In genomic region chr12:44521702-44522101, GRCh38 we compare ENCODE assay signal across 36 cellular contexts.
DNase-seq lines count a peak whose midpoint lies in the region; ATAC-seq, FAIRE-seq and TF ChIP-seq lines count a peak whose summit lies in the region.
"Had no signal": no experiment of that assay in that cellular context is flagged by ENCODE, and none has a peak within 500 bp of the region (broad histone marks: within the 10 kb centered on the region; RNA-seq: fewer than 3 reads in every experiment).

No MANE protein-coding gene starts in this region.

- H3K27ac Mint-ChIP-seq in WTC11 = peak overlapping the region; percentile 21; the same call in 1 of the 2 replicates
- H3K27ac Mint-ChIP-seq: B cell; CD14-positive monocyte; CD4-positive, alpha-beta memory T cell; CD4-positive, alpha-beta T cell; CD4-positive, CD25-positive, alpha-beta regulatory T cell; CD8-positive, alpha-beta memory T cell; CD8-positive, alpha-beta T cell had no signal

- no peak for TF ChIP-seq EP300 in H1 (IDR thresholded peaks at IDR 0.05; ENCODE audit: borderline replicate concordance in 1 of 2, low read depth in 2 of 2, low read length in 2 of 2)

- H4K20me1 ChIP-seq in OCI-LY1 (ENCODE audit: insufficient read depth, low read length) (no peaks in the 10 kb centered on the region), H1 (replicated peaks in 1 of 2; ENCODE audit: control insufficient read depth in 1 of 2, insufficient read depth in 2 of 2, low read length in 2 of 2) (no peaks in the 10 kb centered on the region)
- H4K20me1 ChIP-seq: BLaER1; BLaER1 treated with 17β-estradiol and CSF1 and Interleukin-3, amounts not matched to agents 10 nM and 100 nM had no signal

- H2BK5ac ChIP-seq in H1 (ENCODE audit: low read depth, low read length) = no peak overlapping the region

- H3K4me1 ChIP-seq in cardiac muscle cell (ENCODE audit: low read depth) (peaks cover 14% of the 10 kb centered on the region), OCI-LY1 (ENCODE audit: insufficient read depth, low read length, severe bottlenecking) (peaks cover 27% of the 10 kb centered on the region), H1 (replicated peaks in 1 of 4; ENCODE audit: control insufficient read depth in 3 of 4, insufficient read depth in 4 of 4, low read length in 3 of 4) (peaks cover 0 to 8% (median 3%) of the 10 kb centered on the region in 4 experiments; a peak in 4 of 7 replicates)
- H3K4me1 ChIP-seq: A549; BE2C; BLaER1; BLaER1 treated with 17β-estradiol and CSF1 and Interleukin-3, amounts not matched to agents 10 nM and 100 nM had no signal

- TF ChIP-seq RAD21 in H1 (IDR thresholded peaks at IDR 0.05 in 1 of 2, conservative IDR thresholded peaks at IDR 0.05 in 1 of 2; ENCODE audit: low read depth in 2 of 2, low read length in 2 of 2) = no peak

- H3K23ac ChIP-seq in H1 (ENCODE audit: insufficient read length) = no peak overlapping the region

- 86% methylated on average over 3 of the region's 3 CpGs; no CpG with 5 or more reads in 1 of the 2 experiments for WGBS in H1 (ENCODE audit: extremely low coverage in 1 of 2, insufficient coverage in 1 of 2, insufficient read length in 1 of 2, insufficient replicate concordance in 2 of 2, low coverage in 1 of 2, low lambda C conversion rate in 2 of 2, missing lambda C conversion rate in 1 of 2), 2 experiments

- H3K79me2 ChIP-seq in OCI-LY1 (ENCODE audit: insufficient read depth, low read length) (no peaks in the 10 kb centered on the region), H1 (ENCODE audit: control insufficient read depth in 1 of 2, insufficient read depth in 2 of 2, low read length in 2 of 2) (no peaks in the 10 kb centered on the region)

- POLR2A ChIA-PET in WTC11 (lab: Charles Lee) (no interaction called here), H1 (lab: Charles Lee; ENCODE audit: partially characterized antibody) (no interaction called here)

- no peak for TF ChIP-seq CTCF in cardiac muscle cell (IDR thresholded peaks at IDR 0.05; ENCODE audit: low read depth, low read length)
- TF ChIP-seq CTCF in OCI-LY1 (IDR thresholded peaks at IDR 0.05; ENCODE audit: low read length) = no peak
- no peak for TF ChIP-seq CTCF in WTC11 (IDR thresholded peaks at IDR 0.05)
- TF ChIP-seq CTCF in H1 (IDR thresholded peaks at IDR 0.05; ENCODE audit: control extremely low read depth in 1 of 3, insufficient read depth in 1 of 3, low read depth in 1 of 3, low read length in 3 of 3) = no peak

- no peak for ATAC-seq in Right ventricle myocardium superior (ENCODE audit: poor library complexity)
- no peak for ATAC-seq in WTC11
- ATAC-seq: A549; CD8-positive, alpha-beta T cell had no signal

- no peaks in the 10 kb centered on the region for H3K9me2 ChIP-seq in OCI-LY1 (ENCODE audit: low read depth, low read length)

- H4K5ac ChIP-seq in H1 (ENCODE audit: insufficient read length, low read depth, low read length) = no peak overlapping the region

- H3K27ac ChIP-seq in cardiac muscle cell = peak overlapping the region; percentile 46
- peak overlapping the region; percentile 92 for H3K27ac ChIP-seq in OCI-LY1 (ENCODE audit: low read depth, low read length, poor library complexity, severe bottlenecking)
- H3K27ac ChIP-seq in H1 (ENCODE audit: low read depth, low read length) = no peak overlapping the region
- H3K27ac ChIP-seq: 22Rv1; A549; BLaER1; BLaER1 treated with 17β-estradiol and CSF1 and Interleukin-3, amounts not matched to agents 10 nM and 100 nM; C4-2B had no signal

- no peak overlapping the region for H2BK120ac ChIP-seq in H1 (replicated peaks; ENCODE audit: low read depth, low read length)

- H3K9ac ChIP-seq in OCI-LY1 (ENCODE audit: low read length) = no peak overlapping the region; the same call in 1 of the 2 replicates
- no peak overlapping the region for H3K9ac ChIP-seq in H1 (replicated peaks in 1 of 4; ENCODE audit: extremely low read depth in 1 of 4, low read depth in 3 of 4, low read length in 3 of 4)
- H3K9ac ChIP-seq: BLaER1; BLaER1 treated with 17β-estradiol and CSF1 and Interleukin-3, amounts not matched to agents 10 nM and 100 nM had no signal

- peaks cover 32% of the 10 kb centered on the region for H3K4me1 Mint-ChIP-seq in WTC11
- H3K4me1 Mint-ChIP-seq: B cell; CD14-positive monocyte; CD4-positive, alpha-beta memory T cell; CD4-positive, CD25-positive, alpha-beta regulatory T cell; CD8-positive, alpha-beta memory T cell had no signal

- CTCF ChIA-PET in WTC11 (lab: Charles Lee) = interaction anchor here (0.7 to 1.2 kb wide), 2 partner anchors 204 to 409 kb away, joined by 3 read pairs; no protein-coding TSS in a partner anchor
- CTCF ChIA-PET in H1 (lab: Charles Lee; ENCODE audit: partially characterized antibody) = no interaction called here

- H4K91ac ChIP-seq in H1 (replicated peaks; ENCODE audit: insufficient read length, low read length) = no peak overlapping the region

- intact Hi-C loops in Right ventricle myocardium superior (cut with DNase I) = no loop called here

- no peaks in the 10 kb centered on the region for H3K9me3 Mint-ChIP-seq in WTC11
- H3K9me3 Mint-ChIP-seq: CD4-positive, alpha-beta memory T cell; CD4-positive, alpha-beta T cell; CD8-positive, alpha-beta T cell had no signal

- DNase-seq in cardiac muscle cell (ENCODE audit: low read depth in 1 of 2, low spot score in 1 of 2) (no peak), Right ventricle myocardium superior (no peak), WTC11 (ENCODE audit: low spot score) (no peak), H1 (ENCODE audit: low read depth in 1 of 2, low spot score in 2 of 2) (no peak), pons (ENCODE audit: low spot score) (no peak), NCI-H2227 (lab: John Stamatoyannopoulos, UW; ENCODE audit: unreplicated experiment) (no peak)
- DNase-seq in stimulated activated naive CD4-positive, alpha-beta T cell treated with Interleukin-2 at 50 U/mL for 16 hours (lab: John Stamatoyannopoulos, UW) = no peak
- DNase-seq: 8988T; ACHN; AML-193; BE2C; C1 segment of cervical spinal cord; Caco-2; Calu3; CD4-positive, alpha-beta memory T cell; CD4-positive, alpha-beta T cell; CD4-positive, CD25-positive, alpha-beta regulatory T cell; CD8-positive, alpha-beta memory T cell; CD8-positive, alpha-beta T cell; COR-L47; DMS 273 treated with DMSO at 0.1 percent for 48 hours; DMS153; DMS53; DMS79; DMS79 treated with DMSO at 0.1 percent for 48 hours; DND-41; EL had no signal

- no peak overlapping the region for H3K4me3 Mint-ChIP-seq in WTC11
- H3K4me3 Mint-ChIP-seq: B cell; CD14-positive monocyte; CD4-positive, alpha-beta memory T cell; CD4-positive, alpha-beta T cell; CD4-positive, CD25-positive, alpha-beta regulatory T cell; CD8-positive, alpha-beta memory T cell; CD8-positive, alpha-beta T cell had no signal

- no peaks in the 10 kb centered on the region for H3K27me3 ChIP-seq in cardiac muscle cell
- H3K27me3 ChIP-seq in OCI-LY1 (ENCODE audit: insufficient read depth, low read length) = no peaks in the 10 kb centered on the region
- no peaks in the 10 kb centered on the region for H3K27me3 ChIP-seq in H1 (replicated peaks in 1 of 4; ENCODE audit: control insufficient read depth in 3 of 4, extremely low read depth in 1 of 4, insufficient read depth in 3 of 4, low read length in 3 of 4)
- H3K27me3 ChIP-seq: BE2C; BLaER1; BLaER1 treated with 17β-estradiol and CSF1 and Interleukin-3, amounts not matched to agents 10 nM and 100 nM had no signal

- H3K36me3 Mint-ChIP-seq in WTC11 = no peaks in the 10 kb centered on the region
- H3K36me3 Mint-ChIP-seq: CD14-positive monocyte; CD4-positive, CD25-positive, alpha-beta regulatory T cell had no signal

- H3K27me3 Mint-ChIP-seq in WTC11 (ENCODE audit: low read depth) = no peaks in the 10 kb centered on the region
- H3K27me3 Mint-ChIP-seq: B cell; CD4-positive, alpha-beta memory T cell; CD4-positive, alpha-beta T cell; CD4-positive, CD25-positive, alpha-beta regulatory T cell; CD8-positive, alpha-beta memory T cell had no signal

- H3K9me3 ChIP-seq in cardiac muscle cell (ENCODE audit: low read depth) (no peaks in the 10 kb centered on the region), OCI-LY1 (ENCODE audit: low read length) (no peaks in the 10 kb centered on the region), H1 (ENCODE audit: insufficient read depth in 2 of 2, low read depth in 1 of 2, low read length in 1 of 2) (no peaks in the 10 kb centered on the region)
- H3K9me3 ChIP-seq: A549; BE2C; BLaER1; BLaER1 treated with 17β-estradiol and CSF1 and Interleukin-3, amounts not matched to agents 10 nM and 100 nM; Caco-2 had no signal

- no peak overlapping the region for H3K4ac ChIP-seq in H1 (replicated peaks; ENCODE audit: insufficient read length, low read depth, low read length)

- H3K36me3 ChIP-seq in cardiac muscle cell (no peaks in the 10 kb centered on the region), OCI-LY1 (ENCODE audit: insufficient read depth, low read length) (peaks cover 17% of the 10 kb centered on the region; the same call in 1 of the 2 replicates), H1 (ENCODE audit: control insufficient read depth in 2 of 4, insufficient read depth in 4 of 4, low read length in 3 of 4) (no peaks in the 10 kb centered on the region; a peak in 1 of 8 replicates)
- H3K36me3 ChIP-seq: BE2C; BLaER1; BLaER1 treated with 17β-estradiol and CSF1 and Interleukin-3, amounts not matched to agents 10 nM and 100 nM had no signal

- H2AFZ ChIP-seq in OCI-LY1 (ENCODE audit: low read length) (no peak overlapping the region), H1 (ENCODE audit: low read length) (no peak overlapping the region)

- H3K79me1 ChIP-seq in H1 (ENCODE audit: low read depth, low read length) = no peaks in the 10 kb centered on the region

- no peaks in the 10 kb centered on the region; the same call in 1 of the 2 replicates for H3K23me2 ChIP-seq in H1 (ENCODE audit: low read depth, low read length)

- FAIRE-seq in H1 (lab: Jason Lieb, UNC) = peak; percentile 7
- FAIRE-seq: A549, D721Med had no signal

- H2AK5ac ChIP-seq in H1 (ENCODE audit: low read depth, low read length) = no peak overlapping the region

- H3K18ac ChIP-seq in H1 (ENCODE audit: extremely low read depth, low read length) = no peak overlapping the region

- no peak overlapping the region for H3K56ac ChIP-seq in H1 (replicated peaks; ENCODE audit: insufficient read length, low read depth, low read length)

- no peak overlapping the region for H4K8ac ChIP-seq in H1 (ENCODE audit: extremely low read depth, insufficient read depth, low read length)

- H3K4me3 ChIP-seq in cardiac muscle cell = no peak overlapping the region
- H3K4me3 ChIP-seq in OCI-LY1 (ENCODE audit: low read depth, low read length, poor library complexity, severe bottlenecking) = no peak overlapping the region
- H3K4me3 ChIP-seq in H1 (ENCODE audit: extremely low read depth in 1 of 4, insufficient read depth in 2 of 4, low read depth in 3 of 4, low read length in 4 of 4) = no peak overlapping the region
- H3K4me3 ChIP-seq: A549; BLaER1; BLaER1 treated with 17β-estradiol and CSF1 and Interleukin-3, amounts not matched to agents 10 nM and 100 nM had no signal

- 0 out of 2 replicates have a peak, but pooled peaks cover 5% of the 10 kb centered on the region for H3F3A ChIP-seq in OCI-LY1 (ENCODE audit: insufficient read depth, low read length)

- H3K4me2 ChIP-seq in OCI-LY1 (ENCODE audit: low read length) (peak overlapping the region; percentile 33; the same call in 1 of the 2 replicates), H1 (ENCODE audit: insufficient read depth in 1 of 2, low read depth in 2 of 2, low read length in 2 of 2) (no peak overlapping the region)
- H3K4me2 ChIP-seq: A549; BLaER1; BLaER1 treated with 17β-estradiol and CSF1 and Interleukin-3, amounts not matched to agents 10 nM and 100 nM had no signal

- no peak overlapping the region for H2BK12ac ChIP-seq in H1 (ENCODE audit: low read depth, low read length)

- no peak overlapping the region for H2BK20ac ChIP-seq in H1 (ENCODE audit: low read length)

- no peak for TF ChIP-seq POLR2A in H1 (IDR thresholded peaks at IDR 0.05; ENCODE audit: control extremely low read depth in 1 of 2, low read depth in 2 of 2, low read length in 2 of 2)

- H2BK15ac ChIP-seq in H1 (ENCODE audit: low read length) = no peak overlapping the region

- H3K14ac ChIP-seq in H1 (ENCODE audit: insufficient read length) = no peak overlapping the region
